In the genomic region with DNA sequence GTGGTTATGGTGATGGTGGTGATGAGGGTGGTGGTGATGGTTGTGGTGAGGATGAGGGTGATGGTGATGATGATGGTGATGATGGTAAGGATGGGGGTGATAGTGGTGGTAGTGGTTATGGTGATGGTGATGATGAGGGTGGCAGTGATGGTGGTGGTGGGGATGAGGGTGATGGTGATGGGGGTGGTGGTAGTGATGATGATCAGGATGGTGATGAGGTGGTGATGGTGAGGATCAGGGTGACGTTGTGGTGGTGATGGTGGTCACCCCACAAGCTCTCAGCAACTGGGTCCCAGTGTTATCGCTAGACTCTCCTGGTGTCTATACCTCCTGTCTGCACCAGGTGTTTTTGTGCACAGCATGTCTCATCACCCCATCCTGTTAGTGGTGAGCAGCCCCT, we compare ENCODE assay signal across 2 cellular contexts.
A peak's percentile ranks its signal among the peaks of the same experiment; 100 is the strongest.
TF ChIP-seq lines count a peak whose summit lies in the region.

No MANE protein-coding gene starts in this region.

TF ChIP-seq in HepG2, 621 proteins besides CTCF, POLR2A, EP300 and RAD21 (continues in another document):
- no peak for TF ChIP-seq ZFP36L1 (CRISPR knock-in tag; IDR thresholded peaks at IDR 0.05)
- no peak for TF ChIP-seq RNF2 (conservative IDR thresholded peaks at IDR 0.05; ENCODE audit: low read depth)
- TF ChIP-seq, protein P1, sequence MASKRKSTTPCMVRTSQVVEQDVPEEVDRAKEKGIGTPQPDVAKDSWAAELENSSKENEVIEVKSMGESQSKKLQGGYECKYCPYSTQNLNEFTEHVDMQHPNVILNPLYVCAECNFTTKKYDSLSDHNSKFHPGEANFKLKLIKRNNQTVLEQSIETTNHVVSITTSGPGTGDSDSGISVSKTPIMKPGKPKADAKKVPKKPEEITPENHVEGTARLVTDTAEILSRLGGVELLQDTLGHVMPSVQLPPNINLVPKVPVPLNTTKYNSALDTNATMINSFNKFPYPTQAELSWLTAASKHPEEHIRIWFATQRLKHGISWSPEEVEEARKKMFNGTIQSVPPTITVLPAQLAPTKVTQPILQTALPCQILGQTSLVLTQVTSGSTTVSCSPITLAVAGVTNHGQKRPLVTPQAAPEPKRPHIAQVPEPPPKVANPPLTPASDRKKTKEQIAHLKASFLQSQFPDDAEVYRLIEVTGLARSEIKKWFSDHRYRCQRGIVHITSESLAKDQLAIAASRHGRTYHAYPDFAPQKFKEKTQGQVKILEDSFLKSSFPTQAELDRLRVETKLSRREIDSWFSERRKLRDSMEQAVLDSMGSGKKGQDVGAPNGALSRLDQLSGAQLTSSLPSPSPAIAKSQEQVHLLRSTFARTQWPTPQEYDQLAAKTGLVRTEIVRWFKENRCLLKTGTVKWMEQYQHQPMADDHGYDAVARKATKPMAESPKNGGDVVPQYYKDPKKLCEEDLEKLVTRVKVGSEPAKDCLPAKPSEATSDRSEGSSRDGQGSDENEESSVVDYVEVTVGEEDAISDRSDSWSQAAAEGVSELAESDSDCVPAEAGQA (IDR thresholded peaks at IDR 0.05; ENCODE audit: low read depth): no peak
- TF ChIP-seq, protein P1 (CRISPR knock-in tag; IDR thresholded peaks at IDR 0.05; ENCODE audit: borderline replicate concordance): no peak
- TF ChIP-seq ZFP91 (CRISPR knock-in tag; IDR thresholded peaks at IDR 0.05; ENCODE audit: borderline replicate concordance): no peak
- no peak for TF ChIP-seq PCBP1 (IDR thresholded peaks at IDR 0.05; ENCODE audit: borderline replicate concordance, low read depth, low read length)
- no peak for TF ChIP-seq KLF6 (CRISPR knock-in tag; IDR thresholded peaks at IDR 0.05)
- TF ChIP-seq ZNF124 (CRISPR knock-in tag; IDR thresholded peaks at IDR 0.05): no peak
- TF ChIP-seq GMEB1 (CRISPR knock-in tag; IDR thresholded peaks at IDR 0.05; ENCODE audit: borderline replicate concordance): no peak
- peak; percentile 88 for TF ChIP-seq CREB1 (IDR thresholded peaks at IDR 0.05)
- TF ChIP-seq CREB1 (CRISPR knock-in tag; IDR thresholded peaks at IDR 0.05): no peak

TF ChIP-seq in SK-N-SH, 30 proteins besides CTCF, POLR2A, EP300 and RAD21:
- TF ChIP-seq TAF1 (IDR thresholded peaks at IDR 0.05; ENCODE audit: borderline replicate concordance, low read depth, low read length) (no peak), TCF12 (IDR thresholded peaks at IDR 0.05) (no peak), USF2 (IDR thresholded peaks at IDR 0.05; ENCODE audit: borderline replicate concordance, low read depth, low read length) (no peak), MAX (IDR thresholded peaks at IDR 0.05; ENCODE audit: low read depth) (no peak), IRF3 (IDR thresholded peaks at IDR 0.05; ENCODE audit: low read depth, low read length) (no peak), REST (IDR thresholded peaks at IDR 0.05; ENCODE audit: low read depth, low read length) (no peak), FOSL2 (IDR thresholded peaks at IDR 0.05; ENCODE audit: borderline replicate concordance, low read depth) (no peak), SMC3 (IDR thresholded peaks at IDR 0.05; ENCODE audit: low read depth, low read length) (no peak), YY1 (IDR thresholded peaks at IDR 0.05; ENCODE audit: low read depth) (no peak), JUND (IDR thresholded peaks at IDR 0.05) (no peak), NFIC (IDR thresholded peaks at IDR 0.05; ENCODE audit: borderline replicate concordance) (no peak), GATA2 (CRISPR knock-in tag; IDR thresholded peaks at IDR 0.05) (no peak), FOXM1 (IDR thresholded peaks at IDR 0.05; ENCODE audit: low read depth) (no peak), NRF1 (IDR thresholded peaks at IDR 0.05; ENCODE audit: low read depth, low read length) (no peak)
